ENCODE assay signal across 24 cellular contexts in genomic region chr11:117912497-117912896, GRCh38. TPM values are rescaled to one million over a fixed set of nuclear protein-coding genes. Genes with fewer than 3 reads are reported as not detected.
"Had no signal": no experiment of that assay in that cellular context is flagged by ENCODE, and none has a peak within 500 bp of the region (broad histone marks: within the 10 kb centered on the region; RNA-seq: fewer than 3 reads in every experiment).

No MANE protein-coding gene starts in this region.

- H3K9ac ChIP-seq: SK-N-SH had no signal

- DNase-seq: activated CD4-positive, alpha-beta memory T cell treated with anti-CD3 and anti-CD28 coated beads for 36 hours; activated CD4-positive, alpha-beta T cell treated with anti-CD3 and anti-CD28 coated beads, Interleukin-2, amount 10 ng/mL, durations not matched to agents 7 days and 5 days; activated CD4-positive, CD25-positive, alpha-beta regulatory T cell; activated naive CD4-positive, alpha-beta T cell treated with anti-CD3 and anti-CD28 coated beads for 36 hours; activated T-cell treated with anti-CD3 and anti-CD28 coated beads, Interleukin-2, amount 50 U/mL, for 24 hours; amniotic stem cell; body of pancreas; MG63; NCI-H1105; NCI-H1436; NCI-H187; NCI-H2081 treated with DMSO at 0.1 percent for 48 hours; NCI-H446; NCI-H524; Right ventricle myocardium superior; SJCRH30; SK-N-SH; T-helper 1 cell had no signal

- H3K9me3 Mint-ChIP-seq: activated CD4-positive, alpha-beta memory T cell treated with anti-CD3 and anti-CD28 coated beads for 36 hours; activated CD4-positive, alpha-beta T cell treated with anti-CD3 and anti-CD28 coated beads, Interleukin-2, amount 10 ng/mL, durations not matched to agents 7 days and 5 days; activated naive CD4-positive, alpha-beta T cell treated with anti-CD3 and anti-CD28 coated beads for 36 hours; activated T-cell treated with anti-CD3 and anti-CD28 coated beads, Interleukin-2, amount 50 U/mL, for 24 hours had no signal

- H3K27me3 ChIP-seq: ascending aorta, body of pancreas, MG63, Peyer's patch, SJCRH30 had no signal

- H3K27ac Mint-ChIP-seq: activated CD4-positive, alpha-beta memory T cell treated with anti-CD3 and anti-CD28 coated beads for 36 hours; activated CD4-positive, alpha-beta T cell treated with anti-CD3 and anti-CD28 coated beads, Interleukin-2, amount 10 ng/mL, durations not matched to agents 7 days and 5 days; activated naive CD4-positive, alpha-beta T cell treated with anti-CD3 and anti-CD28 coated beads for 36 hours; activated T-cell treated with anti-CD3 and anti-CD28 coated beads, Interleukin-2, amount 50 U/mL, for 24 hours had no signal

- ATAC-seq: body of pancreas had no signal

- H3K36me3 ChIP-seq: ascending aorta, MG63, Peyer's patch, SJCRH30 had no signal

- H3K36me3 Mint-ChIP-seq: activated CD4-positive, alpha-beta memory T cell treated with anti-CD3 and anti-CD28 coated beads for 36 hours had no signal

- H3K4me2 ChIP-seq: SK-N-SH had no signal

- H3K4me3 Mint-ChIP-seq: activated CD4-positive, alpha-beta memory T cell treated with anti-CD3 and anti-CD28 coated beads for 36 hours; activated CD4-positive, alpha-beta T cell treated with anti-CD3 and anti-CD28 coated beads, Interleukin-2, amount 10 ng/mL, durations not matched to agents 7 days and 5 days; activated naive CD4-positive, alpha-beta T cell treated with anti-CD3 and anti-CD28 coated beads for 36 hours; activated T-cell treated with anti-CD3 and anti-CD28 coated beads, Interleukin-2, amount 50 U/mL, for 24 hours had no signal

- H3K27ac ChIP-seq: ascending aorta, body of pancreas, Peyer's patch, RWPE1, SJCRH30, VCaP had no signal

- H3K27me3 Mint-ChIP-seq: activated CD4-positive, alpha-beta memory T cell treated with anti-CD3 and anti-CD28 coated beads for 36 hours; activated CD4-positive, alpha-beta T cell treated with anti-CD3 and anti-CD28 coated beads, Interleukin-2, amount 10 ng/mL, durations not matched to agents 7 days and 5 days; activated T-cell treated with anti-CD3 and anti-CD28 coated beads, Interleukin-2, amount 50 U/mL, for 24 hours had no signal

- H3K9me3 ChIP-seq: ascending aorta, body of pancreas, MG63, Peyer's patch, SJCRH30, SK-N-SH had no signal

- H3K4me1 ChIP-seq: ascending aorta had no signal

- H3K4me3 ChIP-seq: ascending aorta, body of pancreas, MG63, Peyer's patch, SJCRH30 had no signal

RNA-seq across cellular contexts. Expression of gene TMPRSS13, which starts 16.7 kb away (rescaled TPM):
- total RNA-seq: ascending aorta, Peyer's patch, Right ventricle myocardium superior, SJCRH30 had no signal

RNA-seq across cellular contexts. Expression of gene FXYD6, which starts 36.0 kb away (rescaled TPM):
- total RNA-seq: activated CD4-positive, alpha-beta T cell treated with anti-CD3 and anti-CD28 coated beads, Interleukin-2, amount 10 ng/mL, durations not matched to agents 7 days and 5 days; activated naive CD4-positive, alpha-beta T cell treated with anti-CD3 and anti-CD28 coated beads for 36 hours; bronchial epithelial cell; T-helper 2 cell treated with Interferon-gamma antibody and Interleukin-4, amounts not matched to agents 100 ng/mL and 5 ng/mL, for 36 hours had no signal
